Comparison of ENCODE assay signal across 19 cellular contexts in the genomic region with DNA sequence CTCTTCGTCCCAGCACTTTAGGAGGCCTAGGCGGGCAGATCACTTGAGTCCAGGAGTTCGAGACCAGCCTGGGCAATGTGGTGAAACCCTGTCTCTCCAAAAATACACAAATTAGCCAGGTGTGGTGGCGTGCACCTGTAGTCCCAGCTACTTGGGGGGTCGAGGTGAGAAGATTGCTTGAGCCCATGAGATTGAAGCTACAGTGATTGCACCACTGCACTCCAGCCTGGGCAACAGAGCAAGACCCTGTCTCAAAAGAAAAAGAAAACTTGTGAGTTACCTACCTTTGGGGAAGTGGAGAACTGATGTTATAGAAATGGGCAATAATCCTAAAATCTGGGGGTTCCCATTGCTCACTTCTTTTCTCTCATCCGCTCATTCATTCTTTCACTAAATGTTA. TPM values are rescaled to one million over a fixed set of nuclear protein-coding genes. Genes with fewer than 3 reads are reported as not detected.
DNase-seq lines count a peak whose midpoint lies in the region; ATAC-seq and TF ChIP-seq lines count a peak whose summit lies in the region.
"Had no signal": no experiment of that assay in that cellular context is flagged by ENCODE, and none has a peak within 500 bp of the region (broad histone marks: within the 10 kb centered on the region; RNA-seq: fewer than 3 reads in every experiment).

No MANE protein-coding gene starts in this region.

- H3K27ac ChIP-seq in cardiac muscle cell, result peak overlapping the region; percentile 87
- no peak overlapping the region for H3K27ac ChIP-seq in right atrium auricular region
- H3K27ac ChIP-seq: 22Rv1, BLaER1, C4-2B, GM23248 had no signal

- H3K36me3 Mint-ChIP-seq in WTC11, result peaks cover 31% of the 10 kb centered on the region
- H3K36me3 Mint-ChIP-seq in mesothelial cell of epicardium, result peaks cover 23% of the 10 kb centered on the region

- DNase-seq in cardiac muscle cell (ENCODE audit: low read depth in 1 of 2, low spot score in 1 of 2), result no peak
- no peak for DNase-seq in right atrium auricular region (ENCODE audit: low spot score)
- no peak for DNase-seq in WTC11 (ENCODE audit: low spot score)
- DNase-seq in mesothelial cell of epicardium (ENCODE audit: low spot score in 2 of 2, unreplicated experiment in 2 of 2), result no peak
- DNase-seq in UCSD-AML1 (lab: John Stamatoyannopoulos, UW; ENCODE audit: unreplicated experiment), result no peak
- no peak for DNase-seq in GM10248 (ENCODE audit: extremely low spot score)
- DNase-seq: CD4-positive, alpha-beta T cell; CD8-positive, alpha-beta memory T cell; DMS 273 treated with DMSO at 0.1 percent for 48 hours; DMS79; EL; GDM1; GM23248; H7; HCEC 1CT had no signal

- no peak overlapping the region for H3K4me3 Mint-ChIP-seq in WTC11
- no peak overlapping the region for H3K4me3 Mint-ChIP-seq in mesothelial cell of epicardium
- H3K4me3 Mint-ChIP-seq: B cell; CD4-positive, alpha-beta T cell; CD8-positive, alpha-beta memory T cell had no signal

- H3K27me3 Mint-ChIP-seq in WTC11 (ENCODE audit: low read depth), result no peaks in the 10 kb centered on the region
- H3K27me3 Mint-ChIP-seq in mesothelial cell of epicardium (ENCODE audit: low read depth), result no peaks in the 10 kb centered on the region
- H3K27me3 Mint-ChIP-seq: B cell; CD4-positive, alpha-beta T cell; CD8-positive, alpha-beta memory T cell had no signal

- CTCF ChIA-PET in WTC11 (lab: Charles Lee), result no interaction called here
- CTCF ChIA-PET in GM10248 (lab: Yijun Ruan, JAX), result interaction anchor here (1.1 kb wide), 1 partner anchor 55 kb away, joined by 4 read pairs; no protein-coding TSS in a partner anchor

- no peak for ATAC-seq in WTC11

- H3K27ac Mint-ChIP-seq in WTC11, result peak overlapping the region; percentile 30; the same call in 1 of the 2 replicates
- peak overlapping the region; percentile 74 for H3K27ac Mint-ChIP-seq in mesothelial cell of epicardium
- H3K27ac Mint-ChIP-seq: B cell; CD4-positive, alpha-beta T cell had no signal

- peaks cover 27% of the 10 kb centered on the region for H3K4me1 ChIP-seq in cardiac muscle cell (ENCODE audit: low read depth)
- peaks cover 0 to 17% of the 10 kb centered on the region in 2 donors for H3K4me1 ChIP-seq in right atrium auricular region
- H3K4me1 ChIP-seq: BLaER1 had no signal

- POLR2A ChIA-PET in WTC11 (lab: Charles Lee) (no interaction called here), GM10248 (lab: Yijun Ruan, JAX) (no interaction called here)

- peaks cover 7% of the 10 kb centered on the region for H3K9me3 Mint-ChIP-seq in WTC11
- H3K9me3 Mint-ChIP-seq in mesothelial cell of epicardium, result peaks cover 10% of the 10 kb centered on the region
- H3K9me3 Mint-ChIP-seq: CD4-positive, alpha-beta T cell; CD8-positive, alpha-beta memory T cell had no signal

- H3K4me1 Mint-ChIP-seq in WTC11, result peaks cover 29% of the 10 kb centered on the region
- peaks cover 43% of the 10 kb centered on the region for H3K4me1 Mint-ChIP-seq in mesothelial cell of epicardium

- TF ChIP-seq CTCF in cardiac muscle cell (IDR thresholded peaks at IDR 0.05; ENCODE audit: low read depth, low read length) (no peak), right atrium auricular region (IDR thresholded peaks at IDR 0.05) (no peak), WTC11 (IDR thresholded peaks at IDR 0.05) (no peak), mesothelial cell of epicardium (IDR thresholded peaks at IDR 0.05; ENCODE audit: unreplicated experiment) (no peak), GM10248 (IDR thresholded peaks at IDR 0.05; ENCODE audit: control extremely low read depth, extremely low read depth, low read depth, missing control alignments) (no peak)

- H3K4me3 ChIP-seq in cardiac muscle cell (no peak overlapping the region), right atrium auricular region (no peak overlapping the region)
- H3K4me3 ChIP-seq: BLaER1, GM23248 had no signal

- H3K36me3 ChIP-seq in cardiac muscle cell (no peaks in the 10 kb centered on the region), right atrium auricular region (no peaks in the 10 kb centered on the region)

- H3K9me3 ChIP-seq in cardiac muscle cell (ENCODE audit: low read depth), result no peaks in the 10 kb centered on the region
- H3K9me3 ChIP-seq in right atrium auricular region, result no peaks in the 10 kb centered on the region

- H3K27me3 ChIP-seq in cardiac muscle cell, result no peaks in the 10 kb centered on the region
- no peaks in the 10 kb centered on the region for H3K27me3 ChIP-seq in right atrium auricular region
- H3K27me3 ChIP-seq: BLaER1 had no signal

TF ChIP-seq in WTC11, 78 proteins besides CTCF, POLR2A, EP300 and RAD21:
- TF ChIP-seq, protein P1, sequence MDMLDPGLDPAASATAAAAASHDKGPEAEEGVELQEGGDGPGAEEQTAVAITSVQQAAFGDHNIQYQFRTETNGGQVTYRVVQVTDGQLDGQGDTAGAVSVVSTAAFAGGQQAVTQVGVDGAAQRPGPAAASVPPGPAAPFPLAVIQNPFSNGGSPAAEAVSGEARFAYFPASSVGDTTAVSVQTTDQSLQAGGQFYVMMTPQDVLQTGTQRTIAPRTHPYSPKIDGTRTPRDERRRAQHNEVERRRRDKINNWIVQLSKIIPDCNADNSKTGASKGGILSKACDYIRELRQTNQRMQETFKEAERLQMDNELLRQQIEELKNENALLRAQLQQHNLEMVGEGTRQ (CRISPR knock-in tag; IDR thresholded peaks at IDR 0.05), result no peak
- no peak for TF ChIP-seq TCF7 (CRISPR knock-in tag; IDR thresholded peaks at IDR 0.05; ENCODE audit: low read depth)
- TF ChIP-seq ZNF121 (CRISPR knock-in tag; IDR thresholded peaks at IDR 0.05), result 0 out of 2 replicates have a peak, but pooled peaks have one; percentile 63

RNA-seq across cellular contexts. Expression of gene E2F3, which starts 58.0 kb away (rescaled TPM):
- total RNA-seq in cardiac muscle cell, result 9.2 and 12.6 TPM in 2 replicates
- polyA plus RNA-seq in cardiac muscle cell, result 11.1 and 16.5 TPM in 2 replicates
- total RNA-seq in right atrium auricular region, result 1 to 10 TPM; 6.0 to 6.4 TPM
- 29.2 to 30.2 TPM (median 30.0 TPM) in 3 replicates for total RNA-seq in WTC11 (2021)
- 24.2 to 24.7 TPM (median 24.4 TPM) in 3 replicates for total RNA-seq in mesothelial cell of epicardium
